In the genomic region with DNA sequence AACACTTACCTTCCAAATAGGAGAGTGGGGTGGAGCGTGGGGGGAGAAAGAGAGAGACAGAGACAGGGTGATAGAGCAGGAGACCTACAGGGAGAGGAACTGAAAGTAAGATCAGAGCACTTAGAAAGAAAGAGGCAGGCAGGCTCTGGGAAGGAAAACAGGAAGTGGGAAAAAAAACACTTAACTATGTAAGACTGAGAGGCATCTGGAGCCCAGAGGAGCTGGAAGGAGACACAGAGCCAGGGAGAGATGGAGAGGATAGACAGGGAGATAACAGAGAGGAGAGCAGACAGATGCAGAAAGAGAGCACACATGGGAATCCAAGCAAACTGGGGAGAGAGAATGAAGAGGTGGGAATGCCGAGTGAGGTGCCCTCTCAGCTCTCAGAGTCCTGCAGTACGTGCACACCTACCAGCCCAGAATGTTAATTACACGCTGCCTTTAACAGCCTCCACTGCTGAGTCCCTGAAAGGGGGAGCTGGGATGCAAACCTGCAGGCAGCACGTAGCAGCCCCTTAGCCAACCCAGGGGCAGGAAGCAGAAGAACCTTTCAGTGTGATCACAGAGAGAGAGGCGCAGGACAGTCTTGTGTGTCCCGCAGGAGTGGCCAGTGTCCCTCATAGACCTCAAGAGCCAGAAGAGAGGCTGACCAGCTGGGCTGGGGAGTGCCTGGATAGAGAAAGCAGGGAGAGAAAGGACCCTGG, we compare ENCODE assay signal across 9 cellular contexts.
A peak's percentile ranks its signal among the peaks of the same experiment; 100 is the strongest.
DNase-seq lines count a peak whose midpoint lies in the region; ATAC-seq and TF ChIP-seq lines count a peak whose summit lies in the region.
"Had no signal": no experiment of that assay in that cellular context is flagged by ENCODE, and none has a peak within 500 bp of the region (broad histone marks: within the 10 kb centered on the region; RNA-seq: fewer than 3 reads in every experiment).

No MANE protein-coding gene starts in this region.

- intact Hi-C loops in dorsolateral prefrontal cortex (cut with DNase I): no loop called here

- peak overlapping the region; percentile 35 for H3K4me2 ChIP-seq in neural progenitor cell

- H3K27me3 ChIP-seq in dorsolateral prefrontal cortex (no peaks in the 10 kb centered on the region), neural progenitor cell (no peaks in the 10 kb centered on the region)

- peak; percentile 71 for ATAC-seq in GM21723 (IDR thresholded peaks at IDR 0.05; ENCODE audit: unreplicated experiment)
- ATAC-seq in GM18867 (IDR thresholded peaks at IDR 0.05; ENCODE audit: unreplicated experiment): no peak

- H3K27me3 Mint-ChIP-seq in neural progenitor cell (ENCODE audit: insufficient read depth, low read depth): peaks cover 2% of the 10 kb centered on the region

- H3K9ac ChIP-seq in neural progenitor cell: no peak overlapping the region

- H4K20me1 ChIP-seq in neural progenitor cell (ENCODE audit: low read depth): no peaks in the 10 kb centered on the region

- peak overlapping the region; percentile 14 for H3K4me3 Mint-ChIP-seq in neural progenitor cell
- H3K4me3 Mint-ChIP-seq: natural killer cell treated with Interleukin-12 subunit alpha and Interleukin-12 subunit beta and Interleukin-15 and Interleukin-18, amount 100 ng/mL, for 72 hours had no signal

- peaks cover 4% of the 10 kb centered on the region for H3K9me3 Mint-ChIP-seq in neural progenitor cell
- H3K9me3 Mint-ChIP-seq: natural killer cell treated with Interleukin-12 subunit alpha and Interleukin-12 subunit beta and Interleukin-15 and Interleukin-18, amount 100 ng/mL, for 72 hours had no signal

- H2AFZ ChIP-seq in neural progenitor cell (replicated peaks): peak overlapping the region; percentile 88

- H3K79me2 ChIP-seq in neural progenitor cell (ENCODE audit: low read depth): no peaks in the 10 kb centered on the region

- no peaks in the 10 kb centered on the region for H3K9me3 ChIP-seq in neural progenitor cell (ENCODE audit: low read depth)

- no peaks in the 10 kb centered on the region for H3K36me3 ChIP-seq in neural progenitor cell

- H3K4me3 ChIP-seq in dorsolateral prefrontal cortex (peak overlapping the region in 25 of 59 donors; percentile 2 to 51 (median 20)), neural progenitor cell (no peak overlapping the region)

- H3K4me1 ChIP-seq in neural progenitor cell: peaks cover 35% of the 10 kb centered on the region

- peaks cover 18% of the 10 kb centered on the region for H3F3A ChIP-seq in neural progenitor cell (ENCODE audit: low read depth)

- peak overlapping the region in 55 of 59 donors; percentile 11 to 84 (median 71) for H3K27ac ChIP-seq in dorsolateral prefrontal cortex
- H3K27ac ChIP-seq in neural progenitor cell: peak overlapping the region; percentile 2

- H3K27ac Mint-ChIP-seq in neural progenitor cell: peak overlapping the region; percentile 82
- H3K27ac Mint-ChIP-seq: natural killer cell treated with Interleukin-12 subunit alpha and Interleukin-12 subunit beta and Interleukin-15 and Interleukin-18, amount 100 ng/mL, for 72 hours had no signal

- peak; percentile 67 for DNase-seq in ELR (ENCODE audit: low read depth)
- DNase-seq in NCI-H510A (lab: John Stamatoyannopoulos, UW): peak; percentile 50
- peak in 1 of 10 donors; percentile 10 for DNase-seq in dorsolateral prefrontal cortex
- DNase-seq in neural progenitor cell (ENCODE audit: low spot score): peak; percentile 49
- no peak for DNase-seq in NCI-H2107 treated with DMSO at 0.1 percent for 48 hours (lab: John Stamatoyannopoulos, UW; ENCODE audit: unreplicated experiment)
- no peak for DNase-seq in activated CD4-positive, alpha-beta T cell treated with anti-CD3 and anti-CD28 coated beads, Interleukin-2, amount 50 U/mL, for 48 hours

- H3K4me1 Mint-ChIP-seq in neural progenitor cell: peaks cover 67% of the 10 kb centered on the region

- TF ChIP-seq CTCF in dorsolateral prefrontal cortex (IDR thresholded peaks at IDR 0.05 in 54 of 56, conservative IDR thresholded peaks at IDR 0.05 in 2 of 56; ENCODE audit: low read depth in 1 of 56, partially characterized antibody in 56 of 56) (no peak), neural progenitor cell (IDR thresholded peaks at IDR 0.05) (no peak)

- H3K36me3 Mint-ChIP-seq in neural progenitor cell: no peaks in the 10 kb centered on the region
- H3K36me3 Mint-ChIP-seq: natural killer cell treated with Interleukin-12 subunit alpha and Interleukin-12 subunit beta and Interleukin-15 and Interleukin-18, amount 100 ng/mL, for 72 hours had no signal

Comparison
In these comparisons a context has a peak if more than half of its experiments do, and no peak if none do; other contexts are left out.
1. DNase-seq: peak in ELR (single experiment), NCI-H510A (single experiment) and neural progenitor cell (single experiment); none in NCI-H2107 treated with DMSO at 0.1 percent for 48 hours (single experiment) and activated CD4-positive, alpha-beta T cell treated with anti-CD3 and anti-CD28 coated beads, Interleukin-2, amount 50 U/mL, for 48 hours (0 of 2).